ENCODE assay signal across 13 cellular contexts in the genomic region with DNA sequence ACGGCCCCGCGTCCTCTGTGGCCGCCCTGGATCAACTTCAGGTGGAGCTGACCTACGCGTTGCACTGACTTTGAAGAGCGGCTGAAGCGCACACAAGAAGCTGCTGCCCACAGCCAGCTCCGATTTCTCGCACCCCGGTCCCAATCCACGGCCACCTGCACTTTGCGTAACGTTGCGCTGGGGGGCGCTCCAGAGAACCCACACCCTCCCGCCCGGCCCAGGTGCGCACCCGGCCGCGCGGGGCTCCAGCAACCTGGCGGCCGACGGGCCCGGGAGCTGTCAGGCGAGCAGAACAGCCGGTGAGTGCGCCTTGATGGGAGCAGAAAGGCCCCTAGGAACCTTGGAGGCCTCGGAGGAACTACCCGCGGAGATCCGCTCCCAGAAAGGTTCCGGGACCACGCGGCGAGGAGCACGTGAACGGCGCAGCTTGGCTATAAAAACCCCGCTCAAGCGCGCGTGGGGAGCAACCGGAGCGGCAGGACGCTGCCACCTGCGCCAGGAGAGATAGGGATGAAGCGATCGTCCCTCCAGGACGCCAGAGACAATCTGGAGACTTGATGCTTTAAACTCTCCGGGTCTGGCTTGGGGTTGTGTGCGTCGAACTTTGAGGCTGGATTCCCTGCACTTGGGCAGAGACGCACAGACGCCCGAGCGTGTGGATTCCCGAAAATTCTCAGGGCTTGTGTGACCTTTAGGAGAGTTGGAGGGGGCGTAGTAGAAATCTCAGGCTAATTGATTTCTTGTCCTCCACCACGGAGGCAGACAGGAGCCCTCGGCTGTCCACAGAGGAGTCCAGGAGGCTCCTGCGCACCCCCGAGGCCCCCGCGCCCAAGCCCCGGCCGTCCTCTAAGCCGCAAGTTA. TPM values are rescaled to one million over a fixed set of nuclear protein-coding genes. Genes with fewer than 3 reads are reported as not detected.
DNase-seq lines count a peak whose midpoint lies in the region; ATAC-seq and TF ChIP-seq lines count a peak whose summit lies in the region.
"Had no signal": no experiment of that assay in that cellular context is flagged by ENCODE, and none has a peak within 500 bp of the region (broad histone marks: within the 10 kb centered on the region; RNA-seq: fewer than 3 reads in every experiment).

No MANE protein-coding gene starts in this region.

- H3K36me3 Mint-ChIP-seq in endodermal cell (ENCODE audit: low read depth) = no peaks in the 10 kb centered on the region
- no peaks in the 10 kb centered on the region for H3K36me3 Mint-ChIP-seq in neural progenitor cell
- H3K36me3 Mint-ChIP-seq in T-cell = no peaks in the 10 kb centered on the region

- CTCF ChIA-PET in GM10248 (lab: Yijun Ruan, JAX) (no interaction called here), T-cell (lab: Charles Lee) (no interaction called here)

- peak overlapping the region; percentile 64 for H2AFZ ChIP-seq in neural progenitor cell (replicated peaks)

- peaks cover 24% of the 10 kb centered on the region for H3K4me1 Mint-ChIP-seq in endodermal cell
- peaks cover 16% of the 10 kb centered on the region for H3K4me1 Mint-ChIP-seq in neural progenitor cell
- H3K4me1 Mint-ChIP-seq in T-cell = peaks cover 0 to 2% (median 2%) of the 10 kb centered on the region in 3 donors

- H3K36me3 ChIP-seq in HUES6 (ENCODE audit: control insufficient read depth, insufficient read depth, low read length) = no peaks in the 10 kb centered on the region
- no peaks in the 10 kb centered on the region for H3K36me3 ChIP-seq in endodermal cell (ENCODE audit: control insufficient read depth, insufficient read depth, low read length)
- H3K36me3 ChIP-seq in neural progenitor cell = no peaks in the 10 kb centered on the region

- H3K4me3 ChIP-seq in HUES6 (ENCODE audit: low read depth, low read length) = peak overlapping the region; percentile 70
- peak overlapping the region; percentile 77 for H3K4me3 ChIP-seq in endodermal cell (ENCODE audit: low read length)
- H3K4me3 ChIP-seq in neural progenitor cell = peak overlapping the region; percentile 63

- peak overlapping the region; percentile 33 for H3K9ac ChIP-seq in HUES6 (ENCODE audit: low read length)
- H3K9ac ChIP-seq in endodermal cell (ENCODE audit: extremely low read depth, low read length, poor library complexity, severe bottlenecking) = no peak overlapping the region
- H3K9ac ChIP-seq in neural progenitor cell = no peak overlapping the region

- no peaks in the 10 kb centered on the region for H3K9me3 Mint-ChIP-seq in endodermal cell
- no peaks in the 10 kb centered on the region for H3K9me3 Mint-ChIP-seq in neural progenitor cell
- no peaks in the 10 kb centered on the region for H3K9me3 Mint-ChIP-seq in T-cell

- H3K27ac Mint-ChIP-seq in endodermal cell = no peak overlapping the region
- no peak overlapping the region for H3K27ac Mint-ChIP-seq in neural progenitor cell
- no peak overlapping the region for H3K27ac Mint-ChIP-seq in T-cell
- H3K27ac Mint-ChIP-seq: HFFc6 had no signal

- H3K4me3 Mint-ChIP-seq in endodermal cell = peak overlapping the region; percentile 54
- peak overlapping the region; percentile 83 for H3K4me3 Mint-ChIP-seq in neural progenitor cell
- H3K4me3 Mint-ChIP-seq in T-cell = no peak overlapping the region
- H3K4me3 Mint-ChIP-seq: HFFc6 had no signal

- POLR2A ChIA-PET in GM10248 (lab: Yijun Ruan, JAX) = no interaction called here
- POLR2A ChIA-PET in T-cell (lab: Charles Lee) = no interaction called here

- peak; percentile 12 for DNase-seq in GM10248 (ENCODE audit: extremely low spot score)
- peak; percentile 93 for DNase-seq in endodermal cell
- peak; percentile 75 for DNase-seq in neural progenitor cell (ENCODE audit: low spot score)
- no peak for DNase-seq in NAMALWA (ENCODE audit: low spot score)
- DNase-seq in T-cell = no peak
- DNase-seq: activated T-cell treated with anti-CD3 and anti-CD28 coated beads for 4 hours, DMS153, HFFc6, NCI-H2029, SW 1271 had no signal

- peaks cover 23% of the 10 kb centered on the region for H4K20me1 ChIP-seq in neural progenitor cell (ENCODE audit: low read depth)

- no peaks in the 10 kb centered on the region for H3F3A ChIP-seq in neural progenitor cell (ENCODE audit: low read depth)

- peak overlapping the region; percentile 89 for H3K4me2 ChIP-seq in neural progenitor cell

- TF ChIP-seq CTCF in GM10248 (IDR thresholded peaks at IDR 0.05; ENCODE audit: control extremely low read depth, extremely low read depth, low read depth, missing control alignments) (no peak), endodermal cell (conservative IDR thresholded peaks at IDR 0.05) (peak; percentile 87), neural progenitor cell (IDR thresholded peaks at IDR 0.05) (peak; percentile 72)

- no peaks in the 10 kb centered on the region for H3K9me3 ChIP-seq in HUES6 (ENCODE audit: control insufficient read depth, insufficient read depth, low read depth, low read length)
- no peaks in the 10 kb centered on the region for H3K9me3 ChIP-seq in endodermal cell (ENCODE audit: control insufficient read depth, low read length)
- H3K9me3 ChIP-seq in neural progenitor cell (ENCODE audit: low read depth) = no peaks in the 10 kb centered on the region

- 3% methylated on average over 41 to 70 of the region's 70 CpGs for WGBS in endodermal cell (ENCODE audit: insufficient coverage in 1 of 2, insufficient read length in 1 of 2), 2 experiments

- H3K79me2 ChIP-seq in neural progenitor cell (ENCODE audit: low read depth) = no peaks in the 10 kb centered on the region

- ATAC-seq in HG02973 (IDR thresholded peaks at IDR 0.05; ENCODE audit: unreplicated experiment) (no peak), T-cell (replicated peaks in 1 of 4) (no peak)

- H3K27me3 Mint-ChIP-seq in endodermal cell (ENCODE audit: insufficient read depth) = peaks cover 82% of the 10 kb centered on the region
- peaks cover 56% of the 10 kb centered on the region for H3K27me3 Mint-ChIP-seq in neural progenitor cell (ENCODE audit: insufficient read depth, low read depth)
- H3K27me3 Mint-ChIP-seq in T-cell = peaks cover 44 to 51% of the 10 kb centered on the region in 2 donors

- H3K27ac ChIP-seq in HUES6 (ENCODE audit: low read depth, low read length) (no peak overlapping the region), endodermal cell (ENCODE audit: low read depth, low read length) (no peak overlapping the region), neural progenitor cell (no peak overlapping the region)

- H3K4me1 ChIP-seq in HUES6 (ENCODE audit: control insufficient read depth, insufficient read depth, low read length) = peaks cover 12% of the 10 kb centered on the region
- no peaks in the 10 kb centered on the region for H3K4me1 ChIP-seq in endodermal cell (ENCODE audit: control insufficient read depth, insufficient read depth, low read length)
- peaks cover 12% of the 10 kb centered on the region for H3K4me1 ChIP-seq in neural progenitor cell

- H3K27me3 ChIP-seq in HUES6 (ENCODE audit: control insufficient read depth, insufficient read depth, low read length) (peaks cover 99% of the 10 kb centered on the region), endodermal cell (ENCODE audit: control insufficient read depth, insufficient read depth, low read length, poor library complexity, severe bottlenecking) (peaks cover 62% of the 10 kb centered on the region), neural progenitor cell (peaks cover 97% of the 10 kb centered on the region)

RNA-seq across cellular contexts. Expression of gene NWD2, which starts 0.6 kb away (rescaled TPM):
- total RNA-seq in endodermal cell (not detected), neural progenitor cell (ENCODE audit: low replicate concordance) (not detected in 2 replicates), T-cell (not detected)
- polyA plus RNA-seq in endodermal cell (2013, experiment 1 of 2) = 0.25 TPM
- polyA plus RNA-seq in endodermal cell (2013, experiment 2 of 2) = 0.12 TPM
- total RNA-seq: HFFc6, osteocyte had no signal

Comparison
In these comparisons a context has a peak if more than half of its experiments do, and no peak if none do; other contexts are left out.
1. DNase-seq: peak in GM10248 (single experiment), endodermal cell (single experiment) and neural progenitor cell (single experiment); none in NAMALWA (single experiment) and T-cell (0 of 34).
2. H3K4me3 Mint-ChIP-seq: peak in endodermal cell (single experiment) and neural progenitor cell (single experiment); none in T-cell (0 of 3).
3. Peak in every context shown above with its lines, with median percentiles within 50 percentile points of each other: H3K4me3 ChIP-seq.